Comparison of ENCODE assay signal across 1 cellular context in genomic region chr17:76205542-76206144, GRCh38. TPM values are rescaled to one million over a fixed set of nuclear protein-coding genes. Genes with fewer than 3 reads are reported as not detected.
"Had no signal": no experiment of that assay in that cellular context is flagged by ENCODE, and none has a peak within 500 bp of the region (broad histone marks: within the 10 kb centered on the region; RNA-seq: fewer than 3 reads in every experiment).

No MANE protein-coding gene starts in this region.

RNA-seq across cellular contexts. Expression of gene RNF157, which starts 34.6 kb away (rescaled TPM):
- total RNA-seq: mammary epithelial cell had no signal
